Comparison of ENCODE assay signal across 28 cellular contexts in genomic region chr2:99451280-99451679, GRCh38. TPM values are rescaled to one million over a fixed set of nuclear protein-coding genes. Genes with fewer than 3 reads are reported as not detected.
DNase-seq lines count a peak whose midpoint lies in the region; ATAC-seq and TF ChIP-seq lines count a peak whose summit lies in the region.
"Had no signal": no experiment of that assay in that cellular context is flagged by ENCODE, and none has a peak within 500 bp of the region (broad histone marks: within the 10 kb centered on the region; RNA-seq: fewer than 3 reads in every experiment).

No MANE protein-coding gene starts in this region.

- H3K27me3 ChIP-seq in CD8-positive, alpha-beta T cell (ENCODE audit: insufficient read depth, low read length): no peaks in the 10 kb centered on the region
- no peaks in the 10 kb centered on the region for H3K27me3 ChIP-seq in aorta (ENCODE audit: control insufficient read depth in 1 of 2, insufficient read depth in 2 of 2, low read length in 1 of 2)
- H3K27me3 ChIP-seq: body of pancreas, pancreas, testis had no signal

- CTCF ChIA-PET in HEK293T (lab: Yijun Ruan, JAX): no interaction called here
- CTCF ChIA-PET in CD8-positive, alpha-beta T cell (lab: Charles Lee): no interaction called here

- H3K9me3 Mint-ChIP-seq in CD8-positive, alpha-beta T cell: no peaks in the 10 kb centered on the region
- H3K9me3 Mint-ChIP-seq: activated CD4-positive, alpha-beta memory T cell treated with anti-CD3 and anti-CD28 coated beads for 36 hours; CD4-positive, alpha-beta memory T cell; dendritic cell treated with granulocyte-macrophage colony-stimulating factor and Interleukin-4, amounts not matched to agents 40 ng/mL and 50 ng/mL, for 4 days; stimulated activated naive CD8-positive, alpha-beta T cell treated with anti-CD3 and anti-CD28 coated beads, Interleukin-15, Interleukin-2, amounts not matched to agents 100 ng/mL and 50 ng/mL, for 24 hours; T-helper 1 cell treated with Interleukin-12 subunit alpha and Interleukin-12 subunit beta and Interleukin-4 antibody, amounts not matched to agents 30 μg/mL and 1 μg/mL, for 36 hours had no signal

- intact Hi-C loops in CD8-positive, alpha-beta T cell (cut with DNase I, micrococcal nuclease): no loop called here
- intact Hi-C loops in aorta (cut with DNase I): no loop called here

- no peaks in the 10 kb centered on the region for H3K27me3 Mint-ChIP-seq in CD8-positive, alpha-beta T cell (ENCODE audit: low read depth)
- H3K27me3 Mint-ChIP-seq: activated CD4-positive, alpha-beta memory T cell treated with anti-CD3 and anti-CD28 coated beads for 36 hours; B cell; CD4-positive, alpha-beta memory T cell; dendritic cell treated with granulocyte-macrophage colony-stimulating factor and Interleukin-4, amounts not matched to agents 40 ng/mL and 50 ng/mL, for 4 days; stimulated activated naive CD8-positive, alpha-beta T cell treated with anti-CD3 and anti-CD28 coated beads, Interleukin-15, Interleukin-2, amounts not matched to agents 100 ng/mL and 50 ng/mL, for 24 hours had no signal

- no peak overlapping the region for H3K27ac ChIP-seq in CD8-positive, alpha-beta T cell (ENCODE audit: low read depth, low read length)
- no peak overlapping the region for H3K27ac ChIP-seq in aorta (ENCODE audit: low read depth in 1 of 2, low read length in 2 of 2)
- H3K27ac ChIP-seq: body of pancreas, pancreas, skin epidermis, testis had no signal

- H3K4me1 ChIP-seq in CD8-positive, alpha-beta T cell (ENCODE audit: insufficient read depth, low read length): no peaks in the 10 kb centered on the region
- peaks cover 0 to 2% of the 10 kb centered on the region in 2 donors for H3K4me1 ChIP-seq in aorta (ENCODE audit: control insufficient read depth in 1 of 2, insufficient read depth in 2 of 2, low read length in 2 of 2)
- H3K4me1 ChIP-seq: body of pancreas, pancreas, testis had no signal

- H3K36me3 Mint-ChIP-seq in CD8-positive, alpha-beta T cell: peaks cover 77% of the 10 kb centered on the region

- H3K4me1 Mint-ChIP-seq in CD8-positive, alpha-beta T cell (ENCODE audit: low read depth): peaks cover 13% of the 10 kb centered on the region
- H3K4me1 Mint-ChIP-seq: B cell had no signal

- no peaks in the 10 kb centered on the region for H3K9me3 ChIP-seq in CD8-positive, alpha-beta T cell (ENCODE audit: low read length)
- no peaks in the 10 kb centered on the region for H3K9me3 ChIP-seq in aorta (ENCODE audit: control insufficient read depth, low read length)
- H3K9me3 ChIP-seq: body of pancreas, pancreas, testis had no signal

- peaks cover 16% of the 10 kb centered on the region for H3K36me3 ChIP-seq in CD8-positive, alpha-beta T cell (ENCODE audit: insufficient read depth, low read length)
- H3K36me3 ChIP-seq in aorta (ENCODE audit: control insufficient read depth in 1 of 2, insufficient read depth in 2 of 2, low read length in 1 of 2): no peaks in the 10 kb centered on the region

- no peak overlapping the region for H3K4me3 Mint-ChIP-seq in CD8-positive, alpha-beta T cell
- H3K4me3 Mint-ChIP-seq: activated CD4-positive, alpha-beta memory T cell treated with anti-CD3 and anti-CD28 coated beads for 36 hours; B cell; CD4-positive, alpha-beta memory T cell; dendritic cell treated with granulocyte-macrophage colony-stimulating factor and Interleukin-4, amounts not matched to agents 40 ng/mL and 50 ng/mL, for 4 days; stimulated activated naive CD8-positive, alpha-beta T cell treated with anti-CD3 and anti-CD28 coated beads, Interleukin-15, Interleukin-2, amounts not matched to agents 100 ng/mL and 50 ng/mL, for 24 hours; T-helper 1 cell treated with Interleukin-12 subunit alpha and Interleukin-12 subunit beta and Interleukin-4 antibody, amounts not matched to agents 30 μg/mL and 1 μg/mL, for 36 hours had no signal

- TF ChIP-seq CTCF in astrocyte of the cerebellum (IDR thresholded peaks at IDR 0.05; ENCODE audit: low read depth, low read length, missing control alignments): no peak
- TF ChIP-seq CTCF in CD8-positive, alpha-beta T cell (IDR thresholded peaks at IDR 0.05): no peak

- H3K27ac Mint-ChIP-seq in CD8-positive, alpha-beta T cell: no peak overlapping the region
- H3K27ac Mint-ChIP-seq: activated CD4-positive, alpha-beta memory T cell treated with anti-CD3 and anti-CD28 coated beads for 36 hours; B cell; dendritic cell treated with granulocyte-macrophage colony-stimulating factor and Interleukin-4, amounts not matched to agents 40 ng/mL and 50 ng/mL, for 4 days; stimulated activated naive CD8-positive, alpha-beta T cell treated with anti-CD3 and anti-CD28 coated beads, Interleukin-15, Interleukin-2, amounts not matched to agents 100 ng/mL and 50 ng/mL, for 24 hours; T-helper 1 cell treated with Interleukin-12 subunit alpha and Interleukin-12 subunit beta and Interleukin-4 antibody, amounts not matched to agents 30 μg/mL and 1 μg/mL, for 36 hours had no signal

- DNase-seq in DMS114 treated with DMSO at 0.1 percent for 48 hours (lab: John Stamatoyannopoulos, UW; ENCODE audit: unreplicated experiment): peak; percentile 15
- peak; percentile 22 for DNase-seq in HEK293T (ENCODE audit: extremely low spot score)
- peak; percentile 4 for DNase-seq in astrocyte of the cerebellum (ENCODE audit: low read depth)
- peak; percentile 47 for DNase-seq in left kidney (ENCODE audit: low read depth, low spot score)
- no peak for DNase-seq in CD8-positive, alpha-beta T cell
- DNase-seq in aorta: no peak
- DNase-seq: activated CD4-positive, alpha-beta memory T cell treated with anti-CD3 and anti-CD28 coated beads for 36 hours; activated naive CD4-positive, alpha-beta T cell; body of pancreas; CD4-positive, alpha-beta memory T cell; hypothalamus; Kasumi-1; left cardiac atrium; mammary epithelial cell; NCI-H69; pancreas; PC-3; retina; testis had no signal

- WGBS in aorta, 2 donors: 82 to 87% methylated on average over 4 of the region's 4 CpGs

- in situ Hi-C loops in astrocyte of the cerebellum (cut with HindIII; ENCODE audit: low sequenced_read_pairs): no loop called here

- POLR2A ChIA-PET in HEK293T (lab: Yijun Ruan, JAX): interaction anchor here (1.5 kb wide), 1 partner anchor 114 kb away, joined by 4 read pairs; the partner anchor contains the start of gene EIF5B
- POLR2A ChIA-PET in CD8-positive, alpha-beta T cell (lab: Charles Lee): no interaction called here

- ATAC-seq in CD8-positive, alpha-beta T cell: no peak
- no peak for ATAC-seq in GM19328 (IDR thresholded peaks at IDR 0.05; ENCODE audit: unreplicated experiment)
- no peak for ATAC-seq in aorta (ENCODE audit: low FRiP score)
- ATAC-seq: activated CD4-positive, CD25-positive, alpha-beta regulatory T cell treated with anti-CD3 and anti-CD28 coated beads, Interleukin-2, amount 50 U/mL, for 24 hours; body of pancreas; HCT116; left cardiac atrium; pancreas; PC-3; SK-N-SH treated with all-trans-retinoic acid at 6 μM for 48 hours had no signal

- H3K4me3 ChIP-seq in astrocyte of the cerebellum (ENCODE audit: low read depth, low read length): no peak overlapping the region
- no peak overlapping the region for H3K4me3 ChIP-seq in CD8-positive, alpha-beta T cell (ENCODE audit: low read depth, low read length)
- H3K4me3 ChIP-seq in aorta (ENCODE audit: low read length in 2 of 2): no peak overlapping the region
- H3K4me3 ChIP-seq: body of pancreas, pancreas, skin epidermis, testis had no signal

TF ChIP-seq in HEK293T, 16 proteins besides CTCF, POLR2A, EP300 and RAD21:
- TF ChIP-seq PKNOX1 (IDR thresholded peaks at IDR 0.05): peak; percentile 23; the same call in 1 of the 2 replicates
- TF ChIP-seq L3MBTL2 (conservative IDR thresholded peaks at IDR 0.05): no peak
- TF ChIP-seq NFRKB (IDR thresholded peaks at IDR 0.05): no peak
- no peak for TF ChIP-seq ZNF384 (IDR thresholded peaks at IDR 0.05)
- TF ChIP-seq SP1 (IDR thresholded peaks at IDR 0.05): no peak
- no peak for TF ChIP-seq FOXM1 (IDR thresholded peaks at IDR 0.05; ENCODE audit: borderline replicate concordance)
- no peak for TF ChIP-seq BHLHE40 (IDR thresholded peaks at IDR 0.05; ENCODE audit: borderline replicate concordance)
- no peak for TF ChIP-seq HDGF (IDR thresholded peaks at IDR 0.05; ENCODE audit: borderline replicate concordance)
- peak; percentile 80; the same call in 1 of the 2 replicates for TF ChIP-seq LEF1 (IDR thresholded peaks at IDR 0.05; ENCODE audit: borderline replicate concordance)
- TF ChIP-seq SUZ12 (IDR thresholded peaks at IDR 0.05): no peak
- TF ChIP-seq ELF4 (IDR thresholded peaks at IDR 0.05): no peak
- TF ChIP-seq FOXK2 (IDR thresholded peaks at IDR 0.05): no peak
- TF ChIP-seq FOXA1 (IDR thresholded peaks at IDR 0.05): no peak

RNA-seq across cellular contexts. Expression of gene REV1, which starts 38.5 kb away (rescaled TPM):
- total RNA-seq in CD8-positive, alpha-beta T cell: 10 to 100 TPM; 39.3 to 42.3 TPM
- 10 to 100 TPM; 50.8 to 69.0 TPM for total RNA-seq in aorta
- 10 to 100 TPM in 1 of 2 donors, 1 to 10 TPM in 1; 5.6 to 25.7 TPM for polyA plus RNA-seq in aorta

Comparison
In these comparisons a context has a peak if more than half of its experiments do, and no peak if none do; other contexts are left out.
1. DNase-seq: peak in DMS114 treated with DMSO at 0.1 percent for 48 hours (single experiment), HEK293T (single experiment), astrocyte of the cerebellum (single experiment) and left kidney (single experiment); none in CD8-positive, alpha-beta T cell (0 of 7) and aorta (0 of 2).